Comparison of ENCODE assay signal across 20 cellular contexts in genomic region chr5:178622679-178623247, GRCh38. TPM values are rescaled to one million over a fixed set of nuclear protein-coding genes. Genes with fewer than 3 reads are reported as not detected.
DNase-seq lines count a peak whose midpoint lies in the region; ATAC-seq and TF ChIP-seq lines count a peak whose summit lies in the region.
"Had no signal": no experiment of that assay in that cellular context is flagged by ENCODE, and none has a peak within 500 bp of the region (broad histone marks: within the 10 kb centered on the region; RNA-seq: fewer than 3 reads in every experiment).

No MANE protein-coding gene starts in this region.

- H3K27me3 Mint-ChIP-seq in activated naive CD8-positive, alpha-beta T cell = no peaks in the 10 kb centered on the region
- no peaks in the 10 kb centered on the region for H3K27me3 Mint-ChIP-seq in activated naive CD8-positive, alpha-beta T cell treated with anti-CD3 and anti-CD28 coated beads, Interleukin-2, amount 50 U/mL, for 24 hours
- H3K27me3 Mint-ChIP-seq in WTC11 (ENCODE audit: low read depth) (peaks cover 5% of the 10 kb centered on the region), glutamatergic neuron (ENCODE audit: unreplicated experiment) (peaks cover 2% of the 10 kb centered on the region)

- H3K4me3 ChIP-seq in gastrocnemius medialis (peak overlapping the region; percentile 2 to 98 (median 41)), mesendoderm (ENCODE audit: low read length) (no peak overlapping the region), spleen (peak overlapping the region in 1 of 8 donors; percentile 2)

- WGBS in mesendoderm (ENCODE audit: extremely low coverage, insufficient coverage, low lambda C conversion rate) = no CpG with 5 or more reads among the region's 4 CpGs
- WGBS in spleen, 5 donors = 80 to 93% (median 90%) methylated on average over 4 of the region's 4 CpGs

- in situ Hi-C loops in gastrocnemius medialis (cut with MboI; ENCODE audit: low sequenced_read_pairs in 4 of 4) = no loop called here

- H4K5ac ChIP-seq in mesendoderm (ENCODE audit: low read length) = no peak overlapping the region

- no peak overlapping the region for H3K27ac Mint-ChIP-seq in activated naive CD8-positive, alpha-beta T cell
- H3K27ac Mint-ChIP-seq in activated naive CD8-positive, alpha-beta T cell treated with anti-CD3 and anti-CD28 coated beads, Interleukin-2, amount 50 U/mL, for 24 hours = no peak overlapping the region
- H3K27ac Mint-ChIP-seq in WTC11 (peak overlapping the region; percentile 36), glutamatergic neuron (ENCODE audit: unreplicated experiment) (peak overlapping the region; percentile 62)
- H3K27ac Mint-ChIP-seq: H9 had no signal

- H3K18ac ChIP-seq in mesendoderm (ENCODE audit: low read length) = no peak overlapping the region

- TF ChIP-seq CTCF in WTC11 (IDR thresholded peaks at IDR 0.05) (no peak), glutamatergic neuron (IDR thresholded peaks at IDR 0.05; ENCODE audit: partially characterized antibody, unreplicated experiment) (no peak), gastrocnemius medialis (IDR thresholded peaks at IDR 0.05 in 4 of 5, conservative IDR thresholded peaks at IDR 0.05 in 1 of 5) (no peak), spleen (IDR thresholded peaks at IDR 0.05 in 8 of 11, conservative IDR thresholded peaks at IDR 0.05 in 3 of 11) (no peak)

- peaks cover 20% of the 10 kb centered on the region for H3K79me2 ChIP-seq in mesendoderm (ENCODE audit: control insufficient read depth, insufficient read depth, low read length)

- no peak overlapping the region for H3K23ac ChIP-seq in mesendoderm (ENCODE audit: low read length)

- H3K27ac ChIP-seq in gastrocnemius medialis = peak overlapping the region; percentile 51 to 98 (median 93)
- H3K27ac ChIP-seq in mesendoderm (ENCODE audit: low read depth, low read length) = no peak overlapping the region
- H3K27ac ChIP-seq in spleen = no peak overlapping the region

- H3K4me1 Mint-ChIP-seq in activated naive CD8-positive, alpha-beta T cell (ENCODE audit: low read depth) = peaks cover 68% of the 10 kb centered on the region
- H3K4me1 Mint-ChIP-seq in activated naive CD8-positive, alpha-beta T cell treated with anti-CD3 and anti-CD28 coated beads, Interleukin-2, amount 50 U/mL, for 24 hours = peaks cover 52% of the 10 kb centered on the region
- H3K4me1 Mint-ChIP-seq in WTC11 (peaks cover 56% of the 10 kb centered on the region), glutamatergic neuron (ENCODE audit: low read depth, unreplicated experiment) (peaks cover 16% of the 10 kb centered on the region)

- peak; percentile 56 to 70 for TF ChIP-seq POLR2A in gastrocnemius medialis (IDR thresholded peaks at IDR 0.05)
- no peak for TF ChIP-seq POLR2A in spleen (IDR thresholded peaks at IDR 0.05)

- POLR2A ChIA-PET in WTC11 (lab: Charles Lee) = no interaction called here

- H3K27me3 ChIP-seq in gastrocnemius medialis = no peaks in the 10 kb centered on the region
- H3K27me3 ChIP-seq in mesendoderm (ENCODE audit: insufficient read depth, low read length, poor library complexity) = no peaks in the 10 kb centered on the region
- no peaks in the 10 kb centered on the region for H3K27me3 ChIP-seq in spleen (replicated peaks in 1 of 7)

- intact Hi-C loops in gastrocnemius medialis (cut with DNase I; ENCODE audit: low total_unique reads) = loop anchor here (10.0 kb wide), 3 partner anchors 242 to 1452 kb away; partner anchors contain the start of gene RNF130
- intact Hi-C loops in spleen (cut with DNase I; ENCODE audit: low total_unique reads) = no loop called here

- H3K79me1 ChIP-seq in mesendoderm (ENCODE audit: low read length) = peaks cover 4% of the 10 kb centered on the region

- H3K4me3 Mint-ChIP-seq in activated naive CD8-positive, alpha-beta T cell = peak overlapping the region; percentile 2
- H3K4me3 Mint-ChIP-seq in activated naive CD8-positive, alpha-beta T cell treated with anti-CD3 and anti-CD28 coated beads, Interleukin-2, amount 50 U/mL, for 24 hours = no peak overlapping the region
- no peak overlapping the region for H3K4me3 Mint-ChIP-seq in WTC11
- peak overlapping the region; percentile 31 for H3K4me3 Mint-ChIP-seq in glutamatergic neuron (ENCODE audit: unreplicated experiment)
- H3K4me3 Mint-ChIP-seq: H9 had no signal

- H3K9me3 Mint-ChIP-seq in activated naive CD8-positive, alpha-beta T cell (ENCODE audit: low read depth) = no peaks in the 10 kb centered on the region
- H3K9me3 Mint-ChIP-seq in activated naive CD8-positive, alpha-beta T cell treated with anti-CD3 and anti-CD28 coated beads, Interleukin-2, amount 50 U/mL, for 24 hours = no peaks in the 10 kb centered on the region
- H3K9me3 Mint-ChIP-seq in WTC11 (no peaks in the 10 kb centered on the region), glutamatergic neuron (ENCODE audit: unreplicated experiment) (peaks cover 2% of the 10 kb centered on the region)

- H3K36me3 Mint-ChIP-seq in activated naive CD8-positive, alpha-beta T cell = peaks cover 6% of the 10 kb centered on the region
- H3K36me3 Mint-ChIP-seq in activated naive CD8-positive, alpha-beta T cell treated with anti-CD3 and anti-CD28 coated beads, Interleukin-2, amount 50 U/mL, for 24 hours (ENCODE audit: low read depth) = peaks cover 52% of the 10 kb centered on the region
- peaks cover 29% of the 10 kb centered on the region for H3K36me3 Mint-ChIP-seq in WTC11
- no peaks in the 10 kb centered on the region for H3K36me3 Mint-ChIP-seq in glutamatergic neuron (ENCODE audit: unreplicated experiment)

- CTCF ChIA-PET in WTC11 (lab: Charles Lee) = interaction anchor here (0.7 to 2.3 kb wide), 3 partner anchors 161 to 388 kb away, joined by 3 to 6 read pairs (median 4); no protein-coding TSS in a partner anchor

- H3K4ac ChIP-seq in mesendoderm (ENCODE audit: low read depth, low read length) = no peak overlapping the region

- H3K9ac ChIP-seq in mesendoderm (ENCODE audit: low read length) = no peak overlapping the region

- DNase-seq in activated naive CD8-positive, alpha-beta T cell treated with anti-CD3 and anti-CD28 coated beads, Interleukin-2, amount 50 U/mL, for 24 hours = no peak
- DNase-seq in WTC11 (ENCODE audit: low spot score) (no peak), glutamatergic neuron (no peak), gastrocnemius medialis (no peak), mesendoderm (no peak), spleen (no peak), Kasumi-1 (lab: John Stamatoyannopoulos, UW) (no peak)
- DNase-seq: C1 segment of cervical spinal cord; H9; IMR-90; MV-4-11; NCI-H1417 treated with DMSO at 0.1 percent for 48 hours; NCI-H1930; NCI-H2171; NCI-H446; NK-92 treated with Interleukin-12 subunit alpha and Interleukin-12 subunit beta, amount 100 ng/mL, for 24 hours; SIG-M5 had no signal

- H3K4me1 ChIP-seq in gastrocnemius medialis (peaks cover 35 to 56% of the 10 kb centered on the region in 2 donors), mesendoderm (ENCODE audit: control insufficient read depth, low read depth, low read length) (peaks cover 4% of the 10 kb centered on the region), spleen (peaks cover 27 to 89% (median 60%) of the 10 kb centered on the region in 6 donors)

- no peak overlapping the region for H3K4me2 ChIP-seq in mesendoderm (ENCODE audit: low read length)

- no peak overlapping the region for H2BK15ac ChIP-seq in mesendoderm (replicated peaks; ENCODE audit: low read depth)

- no peak overlapping the region for H4K8ac ChIP-seq in mesendoderm (ENCODE audit: low read depth, low read length)

- no peaks in the 10 kb centered on the region for H3K9me3 ChIP-seq in gastrocnemius medialis
- no peaks in the 10 kb centered on the region for H3K9me3 ChIP-seq in spleen

- no peak overlapping the region for H2BK5ac ChIP-seq in mesendoderm (ENCODE audit: low read length)

- no peak overlapping the region for H2AK5ac ChIP-seq in mesendoderm (ENCODE audit: low read length)

- H3K56ac ChIP-seq in mesendoderm (ENCODE audit: low read length) = no peak overlapping the region

- no peak overlapping the region for H2BK120ac ChIP-seq in mesendoderm (ENCODE audit: low read depth, low read length)

- H3K36me3 ChIP-seq in gastrocnemius medialis (peaks cover 0 to 49% of the 10 kb centered on the region in 2 donors), mesendoderm (ENCODE audit: control insufficient read depth, insufficient read depth, low read length) (peaks cover 2% of the 10 kb centered on the region), spleen (peaks cover 0 to 57% (median 50%) of the 10 kb centered on the region in 6 donors)

- ATAC-seq in activated naive CD8-positive, alpha-beta T cell treated with anti-CD3 and anti-CD28 coated beads, Interleukin-2, amount 50 U/mL, for 24 hours = no peak
- no peak for ATAC-seq in WTC11
- peak; percentile 40 to 45 for ATAC-seq in gastrocnemius medialis

TF ChIP-seq in WTC11, 78 proteins besides CTCF, POLR2A, EP300 and RAD21:
- no peak for TF ChIP-seq FOXJ3 (CRISPR knock-in tag; IDR thresholded peaks at IDR 0.05; ENCODE audit: borderline replicate concordance)
- no peak for TF ChIP-seq RORB (CRISPR knock-in tag; IDR thresholded peaks at IDR 0.05)
- TF ChIP-seq MYBL2 (CRISPR knock-in tag; IDR thresholded peaks at IDR 0.05) = no peak
- TF ChIP-seq PREB (CRISPR knock-in tag; IDR thresholded peaks at IDR 0.05; ENCODE audit: borderline replicate concordance) = no peak
- TF ChIP-seq NR3C1 (CRISPR knock-in tag; conservative IDR thresholded peaks at IDR 0.05; ENCODE audit: low read depth) = no peak
- no peak for TF ChIP-seq ZNF416 (CRISPR knock-in tag; IDR thresholded peaks at IDR 0.05)

RNA-seq across cellular contexts. Expression of gene CLK4, which starts 4.1 kb away (rescaled TPM):
- total RNA-seq in WTC11 (2021) (11.1 to 16.0 TPM (median 12.7 TPM) in 3 replicates), glutamatergic neuron (ENCODE audit: unreplicated experiment) (29.4 TPM), gastrocnemius medialis (10 to 100 TPM; 11.4 to 36.7 (median 14.3) TPM), spleen (10 to 100 TPM; 35.1 to 95.9 (median 54.8) TPM)
- polyA plus RNA-seq in mesendoderm (2013, experiment 1 of 2) = 5.7 TPM
- 5.2 TPM for polyA plus RNA-seq in mesendoderm (2013, experiment 2 of 2)
- polyA plus RNA-seq in spleen = 10 to 100 TPM; 30.2 to 53.3 (median 44.4) TPM

RNA-seq across cellular contexts. Expression of gene COL23A1, which starts 32.6 kb away (rescaled TPM):
- 15.0 to 19.8 TPM (median 18.7 TPM) in 3 replicates for total RNA-seq in WTC11 (2021)
- 2.9 TPM for total RNA-seq in glutamatergic neuron (ENCODE audit: unreplicated experiment)
- total RNA-seq in gastrocnemius medialis = 1 to 10 TPM in 1 of 4 donors, under 1 TPM in 2, not detected in 1; 0.62 to 1.1 (median 0.97) TPM
- polyA plus RNA-seq in mesendoderm (2013, experiment 1 of 2) = 0.49 TPM
- polyA plus RNA-seq in mesendoderm (2013, experiment 2 of 2) = 0.45 TPM
- 1 to 10 TPM in 5 of 7 donors, under 1 TPM in 2; 0.63 to 3.8 (median 1.2) TPM for total RNA-seq in spleen
- 1 to 10 TPM; 1.7 to 3.1 (median 2.2) TPM for polyA plus RNA-seq in spleen
- total RNA-seq: A172, HT1080, IMR-90 had no signal
- polyA plus RNA-seq: IMR-90 had no signal

Comparison
In these comparisons a context has a peak if more than half of its experiments do, and no peak if none do; other contexts are left out.
1. H3K4me3 Mint-ChIP-seq: peak in activated naive CD8-positive, alpha-beta T cell (single experiment) and glutamatergic neuron (single experiment); none in activated naive CD8-positive, alpha-beta T cell treated with anti-CD3 and anti-CD28 coated beads, Interleukin-2, amount 50 U/mL, for 24 hours (single experiment) and WTC11 (single experiment).
2. H3K27ac Mint-ChIP-seq: peak in WTC11 (single experiment) and glutamatergic neuron (single experiment); none in activated naive CD8-positive, alpha-beta T cell (single experiment) and activated naive CD8-positive, alpha-beta T cell treated with anti-CD3 and anti-CD28 coated beads, Interleukin-2, amount 50 U/mL, for 24 hours (single experiment).
3. ATAC-seq: peak in gastrocnemius medialis (2 of 2); none in activated naive CD8-positive, alpha-beta T cell treated with anti-CD3 and anti-CD28 coated beads, Interleukin-2, amount 50 U/mL, for 24 hours (single experiment) and WTC11 (single experiment).
4. H3K27ac ChIP-seq: peak in gastrocnemius medialis (4 of 4); none in mesendoderm (single experiment) and spleen (0 of 8).
5. POLR2A ChIP-seq: peak in gastrocnemius medialis (2 of 2); none in spleen (0 of 3).